12 cellular contexts compared by ENCODE assay signal in genomic region chr19:39139305-39140194, GRCh38. TPM values are rescaled to one million over a fixed set of nuclear protein-coding genes. Genes with fewer than 3 reads are reported as not detected.
A peak's percentile ranks its signal among the peaks of the same experiment; 100 is the strongest.
DNase-seq lines count a peak whose midpoint lies in the region; ATAC-seq and TF ChIP-seq lines count a peak whose summit lies in the region.
"Had no signal": no experiment of that assay in that cellular context is flagged by ENCODE, and none has a peak within 500 bp of the region (broad histone marks: within the 10 kb centered on the region; RNA-seq: fewer than 3 reads in every experiment).

No MANE protein-coding gene starts in this region.

- peaks cover 65% of the 10 kb centered on the region for H4K20me1 ChIP-seq in IMR-90 (ENCODE audit: insufficient read depth, low read length)

- no peak overlapping the region for H2BK20ac ChIP-seq in IMR-90 (ENCODE audit: low read depth, low read length)

- dilution Hi-C loops in IMR-90 (cut with HindIII; ENCODE audit: low sequenced_read_pairs, unreplicated experiment), result no loop called here

- CTCF ChIA-PET in IMR-90 (lab: Yijun Ruan, JAX), result interaction anchor here (0.6 kb wide), 1 partner anchor 1001 kb away, joined by 7 read pairs; no protein-coding TSS in a partner anchor

- POLR2A ChIA-PET in IMR-90 (lab: Charles Lee; ENCODE audit: unreplicated experiment), result interaction anchor here (0.6 kb wide), 1 partner anchor 90 kb away, joined by 3 read pairs; no protein-coding TSS in a partner anchor

- in situ Hi-C loops in IMR-90 (cut with MboI; ENCODE audit: low sequenced_read_pairs), result no loop called here

- no peak overlapping the region for H3K18ac ChIP-seq in IMR-90 (ENCODE audit: low read depth, low read length)

- H3K4me1 ChIP-seq in IMR-90 (ENCODE audit: control insufficient read depth, insufficient read depth, low read length), result peaks cover 11% of the 10 kb centered on the region; the same call in 1 of the 2 replicates

- WGBS in IMR-90 (ENCODE audit: extremely low coverage in 2 of 2, insufficient read length in 1 of 2), 2 experiments, result 38% methylated on average over 8 of the region's 13 CpGs; no CpG with 5 or more reads in 1 of the 2 experiments

- no peak overlapping the region for H3K4me3 ChIP-seq in IMR-90 (ENCODE audit: insufficient read depth, low read depth, low read length)
- H3K4me3 ChIP-seq: spleen had no signal

- no peak overlapping the region for H3K9ac ChIP-seq in IMR-90 (ENCODE audit: low read depth, low read length)

- no peak for DNase-seq in IMR-90
- peak; percentile 78 for DNase-seq in astrocyte of the hippocampus (ENCODE audit: low read depth, low spot score)
- DNase-seq in substantia nigra (lab: John Stamatoyannopoulos, UW), result no peak
- DNase-seq in activated effector memory CD4-positive, alpha-beta T cell treated with anti-CD3 and anti-CD28 coated beads, Interleukin-2, amount 50 U/mL, for 16 hours, result no peak
- DNase-seq: activated CD4-positive, CD25-positive, alpha-beta regulatory T cell; GOT3; occipital lobe; spleen had no signal

- H2AFZ ChIP-seq in IMR-90 (replicated peaks; ENCODE audit: low read length, poor library complexity), result peak overlapping the region; percentile 37

- peak overlapping the region; percentile 67; the same call in 1 of the 2 replicates for H3K23ac ChIP-seq in IMR-90 (ENCODE audit: low read depth, low read length)

- no peak overlapping the region for H2BK120ac ChIP-seq in IMR-90 (ENCODE audit: low read depth, low read length)

- TF ChIP-seq RAD21 in IMR-90 (IDR thresholded peaks at IDR 0.05; ENCODE audit: low read length), result no peak

- no peak overlapping the region for H4K5ac ChIP-seq in IMR-90 (ENCODE audit: low read depth, low read length)

- H3K9me3 ChIP-seq in IMR-90 (ENCODE audit: control insufficient read depth, insufficient read depth, low read length), result no peaks in the 10 kb centered on the region
- H3K9me3 ChIP-seq: spleen had no signal

- H3K36me3 ChIP-seq in IMR-90 (ENCODE audit: control insufficient read depth, insufficient read depth, low read length), result no peaks in the 10 kb centered on the region
- H3K36me3 ChIP-seq: spleen had no signal

- peaks cover 11% of the 10 kb centered on the region; the same call in 1 of the 2 replicates for H3K9me1 ChIP-seq in IMR-90 (ENCODE audit: insufficient read depth, low read length)

- H2AK5ac ChIP-seq in IMR-90 (ENCODE audit: low read depth, low read length), result no peak overlapping the region

- no peak overlapping the region for H2BK15ac ChIP-seq in IMR-90 (ENCODE audit: low read depth, low read length)

- ATAC-seq in IMR-90 (ENCODE audit: low read depth), result peak; percentile 54
- no peak for ATAC-seq in GM21528 (IDR thresholded peaks at IDR 0.05; ENCODE audit: low FRiP score, unreplicated experiment)
- no peak for ATAC-seq in HG03571 (IDR thresholded peaks at IDR 0.05; ENCODE audit: unreplicated experiment)

- H3K79me1 ChIP-seq in IMR-90 (ENCODE audit: low read depth in 1 of 2, low read length in 2 of 2), result peaks cover 41 to 84% of the 10 kb centered on the region in 2 experiments

- H3K27me3 ChIP-seq in IMR-90 (ENCODE audit: control insufficient read depth, insufficient read depth, low read length) (no peaks in the 10 kb centered on the region), layer of hippocampus (ENCODE audit: control insufficient read depth, insufficient read depth, low read length) (no peaks in the 10 kb centered on the region)
- H3K27me3 ChIP-seq: spleen had no signal

- H3K27ac ChIP-seq in IMR-90 (ENCODE audit: insufficient read depth, low read length) (no peak overlapping the region), layer of hippocampus (ENCODE audit: low read depth, low read length) (peak overlapping the region; percentile 12), substantia nigra (ENCODE audit: low read depth, low read length, poor library complexity, severe bottlenecking) (peak overlapping the region; percentile 31)

- no peak overlapping the region; the same call in 1 of the 2 replicates for H4K91ac ChIP-seq in IMR-90 (ENCODE audit: insufficient read depth, low read depth, low read length)

- peak overlapping the region; percentile 55 for H2AK9ac ChIP-seq in IMR-90 (replicated peaks; ENCODE audit: low read depth, low read length, poor library complexity)

- H3K4me2 ChIP-seq in IMR-90 (ENCODE audit: low read depth, low read length), result peak overlapping the region; percentile 11; the same call in 1 of the 2 replicates

- no peak overlapping the region for H3K56ac ChIP-seq in IMR-90 (ENCODE audit: extremely low read depth, insufficient read depth, low read length)

- peak overlapping the region; percentile 19; the same call in 1 of the 2 replicates for H3K14ac ChIP-seq in IMR-90 (replicated peaks; ENCODE audit: low read depth, low read length)

- no peak overlapping the region for H2BK5ac ChIP-seq in IMR-90 (ENCODE audit: low read depth, low read length, poor library complexity, severe bottlenecking)

- intact Hi-C loops in IMR-90 (cut with micrococcal nuclease), result no loop called here

- BruUV-seq in IMR-90 (replicated peaks; lab: Mats Ljungman, UMichigan), result no TSS peak

- no peak for TF ChIP-seq POLR2A in IMR-90 (IDR thresholded peaks at IDR 0.05; ENCODE audit: low read depth, low read length)

- TF ChIP-seq CTCF in IMR-90 (conservative IDR thresholded peaks at IDR 0.05; ENCODE audit: low read depth, low read length), result no peak

- peak overlapping the region in 1 of 2 experiments; percentile 41; a peak in 1 of 4 replicates for H4K8ac ChIP-seq in IMR-90 (ENCODE audit: low read depth in 2 of 2, low read length in 2 of 2)

- 0 out of 2 replicates have a peak overlapping the region, but pooled peaks have one; percentile 4 for H3K4ac ChIP-seq in IMR-90 (ENCODE audit: low read depth, low read length)

TF ChIP-seq in IMR-90, 13 proteins besides CTCF, POLR2A, EP300 and RAD21:
- TF ChIP-seq RCOR1 (IDR thresholded peaks at IDR 0.05; ENCODE audit: insufficient replicate concordance, low read length), result no peak
- no peak for TF ChIP-seq RFX5 (IDR thresholded peaks at IDR 0.05; ENCODE audit: low read depth, low read length)
- TF ChIP-seq ELK1 (IDR thresholded peaks at IDR 0.05; ENCODE audit: borderline replicate concordance, low read depth, low read length), result no peak

RNA-seq across cellular contexts. Expression of gene PAK4, which starts 14.0 kb away (rescaled TPM):
- total RNA-seq in IMR-90 (2012; rRNA removed), result 2.0 and 2.8 TPM in 2 replicates
- polyA plus RNA-seq in IMR-90 (2012; rRNA removed), result 27.2 and 35.5 TPM in 2 replicates
- 52.9 and 64.1 TPM in 2 replicates for polyA plus RNA-seq in IMR-90 (2012; cell fraction: cytosol; rRNA removed)
- polyA plus RNA-seq in IMR-90 (2012; cell fraction: nucleus; rRNA removed; ENCODE audit: low replicate concordance), result 26.9 and 44.9 TPM in 2 replicates

RNA-seq across cellular contexts. Expression of gene ACP7, which starts 55.4 kb away (rescaled TPM):
- total RNA-seq in IMR-90 (2012; rRNA removed), result not detected in 2 replicates
- not detected in 2 replicates for polyA plus RNA-seq in IMR-90 (2012; rRNA removed)
- polyA plus RNA-seq in IMR-90 (2012; cell fraction: cytosol; rRNA removed), result not detected in 2 replicates
- 0.04 and 0.05 TPM in 2 replicates for polyA plus RNA-seq in IMR-90 (2012; cell fraction: nucleus; rRNA removed; ENCODE audit: low replicate concordance)
- total RNA-seq: occipital lobe, spleen had no signal
- polyA plus RNA-seq: BJ, spleen had no signal

RNA-seq across cellular contexts. Expression of gene NCCRP1, which starts 57.2 kb away (rescaled TPM):
- total RNA-seq in IMR-90 (2012; rRNA removed), result not detected in 2 replicates
- polyA plus RNA-seq in IMR-90 (2012; rRNA removed), result not detected in 2 replicates
- not detected in 2 replicates for polyA plus RNA-seq in IMR-90 (2012; cell fraction: cytosol; rRNA removed)
- polyA plus RNA-seq in IMR-90 (2012; cell fraction: nucleus; rRNA removed; ENCODE audit: low replicate concordance), result 0.02 and 0.03 TPM in 2 replicates
- total RNA-seq: occipital lobe had no signal
